In the genomic region with DNA sequence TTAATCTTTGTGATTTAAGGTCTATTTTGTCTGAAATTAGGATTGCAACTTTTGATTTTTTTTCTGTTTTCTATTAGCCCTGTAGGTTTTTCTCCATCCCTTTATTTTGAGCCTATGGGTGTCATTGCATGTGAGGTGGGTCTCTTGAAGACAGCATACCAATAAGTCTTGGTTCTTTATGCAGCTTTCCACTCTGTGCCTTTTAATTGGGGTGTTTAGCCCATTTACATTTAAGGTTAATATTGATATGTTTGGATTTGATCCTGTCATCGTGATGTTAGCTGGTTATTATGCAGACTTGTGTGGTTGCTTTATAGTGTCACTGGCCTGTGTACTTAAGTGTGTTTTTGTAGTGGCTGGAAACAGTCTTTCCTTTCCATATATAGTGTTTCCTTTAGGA, we compare ENCODE assay signal across 24 cellular contexts.
"Had no signal": no experiment of that assay in that cellular context is flagged by ENCODE, and none has a peak within 500 bp of the region (broad histone marks: within the 10 kb centered on the region; RNA-seq: fewer than 3 reads in every experiment).

No MANE protein-coding gene starts in this region.

- H3K27ac ChIP-seq: hepatocyte, left ventricle myocardium inferior, lower lobe of right lung, neural progenitor cell, neutrophil, parathyroid adenoma, psoas muscle, spleen, upper lobe of left lung, vagina had no signal

- H3K4me2 ChIP-seq: hepatocyte, neural progenitor cell had no signal

- H3K4me1 ChIP-seq: lower lobe of right lung, parathyroid adenoma, spleen had no signal

- H3K9ac ChIP-seq: neural progenitor cell, parathyroid adenoma had no signal

- H3K9me3 ChIP-seq: lower lobe of right lung, neutrophil, psoas muscle, vagina had no signal

- H2AFZ ChIP-seq: hepatocyte, neural progenitor cell, parathyroid adenoma had no signal

- ATAC-seq: lower lobe of right lung; natural killer cell; psoas muscle; sciatic nerve; stimulated activated effector memory CD8-positive, alpha-beta T cell treated with anti-CD3 and anti-CD28 coated beads, Interleukin-12 subunit alpha, Interleukin-12 subunit beta, amount 100 ng/mL, for 72 hours had no signal

- H3K36me3 ChIP-seq: left ventricle myocardium inferior, lower lobe of right lung, neutrophil, spleen, upper lobe of left lung, vagina had no signal

- H3K4me3 ChIP-seq: hepatocyte, left ventricle myocardium inferior, lower lobe of right lung, neural progenitor cell, psoas muscle, spleen, tibial nerve, upper lobe of left lung, vagina had no signal

- DNase-seq: islet precursor cell; left ventricle myocardium inferior; lower lobe of right lung; mammary epithelial cell; mesenchymal stem cell; naive B cell; natural killer cell; nephron progenitor cell; occipital lobe; psoas muscle; small intestine; spleen; stimulated activated CD4-positive, alpha-beta T cell treated with anti-CD3 and anti-CD28 coated beads, Interleukin-4, amount 100 ng/mL, for 24 hours; stimulated activated naive CD4-positive, alpha-beta T cell; substantia nigra; upper lobe of left lung had no signal

- FAIRE-seq: small intestine had no signal

- H3K27me3 ChIP-seq: hepatocyte, neural progenitor cell, neutrophil, spleen, tibial nerve, upper lobe of left lung, vagina had no signal
